ENCODE assay signal across 8 cellular contexts in genomic region chr14:22766457-22767322, GRCh38. TPM values are rescaled to one million over a fixed set of nuclear protein-coding genes. Genes with fewer than 3 reads are reported as not detected.
A peak's percentile ranks its signal among the peaks of the same experiment; 100 is the strongest.
DNase-seq lines count a peak whose midpoint lies in the region; ATAC-seq and TF ChIP-seq lines count a peak whose summit lies in the region.

OXA1L (plus strand) TSS chr14:22766688; CDS start chr14:22766702, 14 bp downstream.

- H3K4me1 Mint-ChIP-seq in activated CD4-positive, alpha-beta T cell treated with anti-CD3 and anti-CD28 coated beads, Interleukin-2, amount 10 ng/mL, durations not matched to agents 24 days and 14 days: peaks cover 27% of the 10 kb centered on the region

- H3K27ac ChIP-seq in coronary artery: peak within 1 kb of the TSS; percentile 76 to 84

- H3K9me3 Mint-ChIP-seq in activated CD4-positive, alpha-beta T cell treated with anti-CD3 and anti-CD28 coated beads, Interleukin-2, amount 10 ng/mL, durations not matched to agents 24 days and 14 days: peaks cover 11% of the 10 kb centered on the region

- H3K4me3 Mint-ChIP-seq in activated CD4-positive, alpha-beta T cell treated with anti-CD3 and anti-CD28 coated beads, Interleukin-2, amount 10 ng/mL, durations not matched to agents 24 days and 14 days: peak within 1 kb of the TSS; percentile 94

- peak within 1 kb of the TSS; percentile 75 for H3K4me3 ChIP-seq in coronary artery

- peak; percentile 79 for ATAC-seq in HG03460 (IDR thresholded peaks at IDR 0.05; ENCODE audit: unreplicated experiment)
- peak; percentile 93 for ATAC-seq in left colon

- TF ChIP-seq CTCF in coronary artery (IDR thresholded peaks at IDR 0.05): no peak

- H3K27me3 Mint-ChIP-seq in activated CD4-positive, alpha-beta T cell treated with anti-CD3 and anti-CD28 coated beads, Interleukin-2, amount 10 ng/mL, durations not matched to agents 24 days and 14 days: no peaks in the 10 kb centered on the region

- peak within 1 kb of the TSS; percentile 96 for H3K27ac Mint-ChIP-seq in activated CD4-positive, alpha-beta T cell treated with anti-CD3 and anti-CD28 coated beads, Interleukin-2, amount 10 ng/mL, durations not matched to agents 24 days and 14 days

- intact Hi-C loops in activated CD4-positive, alpha-beta T cell treated with anti-CD3 and anti-CD28 coated beads, Interleukin-2, amount 10 ng/mL, durations not matched to agents 24 days and 14 days (cut with micrococcal nuclease): loop anchor here (1.0 to 5.0 kb wide), 5 partner anchors 53 to 196 kb away; partner anchors contain the start of genes ABHD4, MRPL52 and RBM23
- intact Hi-C loops in left colon (cut with DNase I, micrococcal nuclease): no loop called here

- peaks cover 60% of the 10 kb centered on the region for H3K36me3 Mint-ChIP-seq in activated CD4-positive, alpha-beta T cell treated with anti-CD3 and anti-CD28 coated beads, Interleukin-2, amount 10 ng/mL, durations not matched to agents 24 days and 14 days (ENCODE audit: low read depth)

- DNase-seq in AML-193 (lab: John Stamatoyannopoulos, UW) (peak; percentile 95), GM19238 (ENCODE audit: insufficient read length, low spot score) (peak; percentile 80), NCI-H526 treated with DMSO at 0.1 percent for 48 hours (lab: John Stamatoyannopoulos, UW) (peak; percentile 93), coronary artery (ENCODE audit: low spot score) (peak; percentile 97), left colon (peak; percentile 99)
- DNase-seq in activated CD4-positive, alpha-beta T cell treated with anti-CD3 and anti-CD28 coated beads, Interleukin-2, amount 10 ng/mL, durations not matched to agents 24 days and 14 days: peak; percentile 98
- peak; percentile 96 for DNase-seq in stimulated activated CD4-positive, alpha-beta T cell treated with anti-CD3 and anti-CD28 coated beads, Interleukin-1b, Interleukin-23, amount 100 ng/mL, for 48 hours

RNA-seq across cellular contexts. Expression of gene OXA1L, which starts in this region (rescaled TPM):
- 119 and 126 TPM in 2 replicates for total RNA-seq in activated CD4-positive, alpha-beta T cell treated with anti-CD3 and anti-CD28 coated beads, Interleukin-2, amount 10 ng/mL, durations not matched to agents 24 days and 14 days
- total RNA-seq in left colon: 100 to 1,000 TPM in 1 of 2 donors, 10 to 100 TPM in 1; 81.7 to 125 TPM

Comparison
In these comparisons a context has a peak if more than half of its experiments do, and no peak if none do; other contexts are left out.
1. Peak in every context shown above with its lines: DNase-seq, ATAC-seq, H3K4me3 ChIP-seq and H3K27ac ChIP-seq.